Comparison of ENCODE assay signal across 1 cellular context in the genomic region with DNA sequence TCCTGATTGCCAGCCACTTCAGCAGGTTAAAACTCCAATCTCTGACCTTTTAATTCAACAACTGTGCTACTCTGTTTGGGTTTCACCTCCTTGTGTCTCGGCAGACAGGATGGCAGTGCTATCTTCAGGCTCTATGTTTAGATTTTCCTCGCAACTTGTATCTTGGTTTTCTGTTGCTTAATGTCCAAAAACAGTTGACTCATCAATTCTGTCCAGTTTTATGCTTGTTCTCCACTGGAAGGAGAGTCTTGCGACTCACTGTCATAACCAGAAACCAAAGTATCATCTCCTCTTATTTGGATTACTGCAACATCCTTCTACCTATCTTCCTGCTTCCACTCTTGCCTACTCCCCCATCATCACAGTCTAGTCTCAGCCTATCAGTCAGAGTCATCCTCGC.
TF ChIP-seq lines count a peak whose summit lies in the region.

No MANE protein-coding gene starts in this region.

TF ChIP-seq in HepG2, 621 proteins besides CTCF, POLR2A, EP300 and RAD21 (continued from another document):
- TF ChIP-seq, protein P1, sequence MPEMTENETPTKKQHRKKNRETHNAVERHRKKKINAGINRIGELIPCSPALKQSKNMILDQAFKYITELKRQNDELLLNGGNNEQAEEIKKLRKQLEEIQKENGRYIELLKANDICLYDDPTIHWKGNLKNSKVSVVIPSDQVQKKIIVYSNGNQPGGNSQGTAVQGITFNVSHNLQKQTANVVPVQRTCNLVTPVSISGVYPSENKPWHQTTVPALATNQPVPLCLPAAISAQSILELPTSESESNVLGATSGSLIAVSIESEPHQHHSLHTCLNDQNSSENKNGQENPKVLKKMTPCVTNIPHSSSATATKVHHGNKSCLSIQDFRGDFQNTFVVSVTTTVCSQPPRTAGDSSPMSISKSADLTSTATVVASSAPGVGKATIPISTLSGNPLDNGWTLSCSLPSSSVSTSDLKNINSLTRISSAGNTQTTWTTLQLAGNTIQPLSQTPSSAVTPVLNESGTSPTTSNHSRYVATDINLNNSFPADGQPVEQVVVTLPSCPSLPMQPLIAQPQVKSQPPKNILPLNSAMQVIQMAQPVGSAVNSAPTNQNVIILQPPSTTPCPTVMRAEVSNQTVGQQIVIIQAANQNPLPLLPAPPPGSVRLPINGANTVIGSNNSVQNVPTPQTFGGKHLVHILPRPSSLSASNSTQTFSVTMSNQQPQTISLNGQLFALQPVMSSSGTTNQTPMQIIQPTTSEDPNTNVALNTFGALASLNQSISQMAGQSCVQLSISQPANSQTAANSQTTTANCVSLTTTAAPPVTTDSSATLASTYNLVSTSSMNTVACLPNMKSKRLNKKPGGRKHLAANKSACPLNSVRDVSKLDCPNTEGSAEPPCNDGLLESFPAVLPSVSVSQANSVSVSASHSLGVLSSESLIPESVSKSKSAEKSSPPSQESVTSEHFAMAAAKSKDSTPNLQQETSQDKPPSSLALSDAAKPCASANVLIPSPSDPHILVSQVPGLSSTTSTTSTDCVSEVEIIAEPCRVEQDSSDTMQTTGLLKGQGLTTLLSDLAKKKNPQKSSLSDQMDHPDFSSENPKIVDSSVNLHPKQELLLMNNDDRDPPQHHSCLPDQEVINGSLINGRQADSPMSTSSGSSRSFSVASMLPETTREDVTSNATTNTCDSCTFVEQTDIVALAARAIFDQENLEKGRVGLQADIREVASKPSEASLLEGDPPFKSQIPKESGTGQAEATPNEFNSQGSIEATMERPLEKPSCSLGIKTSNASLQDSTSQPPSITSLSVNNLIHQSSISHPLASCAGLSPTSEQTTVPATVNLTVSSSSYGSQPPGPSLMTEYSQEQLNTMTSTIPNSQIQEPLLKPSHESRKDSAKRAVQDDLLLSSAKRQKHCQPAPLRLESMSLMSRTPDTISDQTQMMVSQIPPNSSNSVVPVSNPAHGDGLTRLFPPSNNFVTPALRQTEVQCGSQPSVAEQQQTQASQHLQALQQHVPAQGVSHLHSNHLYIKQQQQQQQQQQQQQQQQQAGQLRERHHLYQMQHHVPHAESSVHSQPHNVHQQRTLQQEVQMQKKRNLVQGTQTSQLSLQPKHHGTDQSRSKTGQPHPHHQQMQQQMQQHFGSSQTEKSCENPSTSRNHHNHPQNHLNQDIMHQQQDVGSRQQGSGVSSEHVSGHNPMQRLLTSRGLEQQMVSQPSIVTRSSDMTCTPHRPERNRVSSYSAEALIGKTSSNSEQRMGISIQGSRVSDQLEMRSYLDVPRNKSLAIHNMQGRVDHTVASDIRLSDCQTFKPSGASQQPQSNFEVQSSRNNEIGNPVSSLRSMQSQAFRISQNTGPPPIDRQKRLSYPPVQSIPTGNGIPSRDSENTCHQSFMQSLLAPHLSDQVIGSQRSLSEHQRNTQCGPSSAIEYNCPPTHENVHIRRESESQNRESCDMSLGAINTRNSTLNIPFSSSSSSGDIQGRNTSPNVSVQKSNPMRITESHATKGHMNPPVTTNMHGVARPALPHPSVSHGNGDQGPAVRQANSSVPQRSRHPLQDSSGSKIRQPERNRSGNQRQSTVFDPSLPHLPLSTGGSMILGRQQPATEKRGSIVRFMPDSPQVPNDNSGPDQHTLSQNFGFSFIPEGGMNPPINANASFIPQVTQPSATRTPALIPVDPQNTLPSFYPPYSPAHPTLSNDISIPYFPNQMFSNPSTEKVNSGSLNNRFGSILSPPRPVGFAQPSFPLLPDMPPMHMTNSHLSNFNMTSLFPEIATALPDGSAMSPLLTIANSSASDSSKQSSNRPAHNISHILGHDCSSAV (CRISPR knock-in tag; IDR thresholded peaks at IDR 0.05; ENCODE audit: borderline replicate concordance), result no peak
- TF ChIP-seq, protein P2, sequence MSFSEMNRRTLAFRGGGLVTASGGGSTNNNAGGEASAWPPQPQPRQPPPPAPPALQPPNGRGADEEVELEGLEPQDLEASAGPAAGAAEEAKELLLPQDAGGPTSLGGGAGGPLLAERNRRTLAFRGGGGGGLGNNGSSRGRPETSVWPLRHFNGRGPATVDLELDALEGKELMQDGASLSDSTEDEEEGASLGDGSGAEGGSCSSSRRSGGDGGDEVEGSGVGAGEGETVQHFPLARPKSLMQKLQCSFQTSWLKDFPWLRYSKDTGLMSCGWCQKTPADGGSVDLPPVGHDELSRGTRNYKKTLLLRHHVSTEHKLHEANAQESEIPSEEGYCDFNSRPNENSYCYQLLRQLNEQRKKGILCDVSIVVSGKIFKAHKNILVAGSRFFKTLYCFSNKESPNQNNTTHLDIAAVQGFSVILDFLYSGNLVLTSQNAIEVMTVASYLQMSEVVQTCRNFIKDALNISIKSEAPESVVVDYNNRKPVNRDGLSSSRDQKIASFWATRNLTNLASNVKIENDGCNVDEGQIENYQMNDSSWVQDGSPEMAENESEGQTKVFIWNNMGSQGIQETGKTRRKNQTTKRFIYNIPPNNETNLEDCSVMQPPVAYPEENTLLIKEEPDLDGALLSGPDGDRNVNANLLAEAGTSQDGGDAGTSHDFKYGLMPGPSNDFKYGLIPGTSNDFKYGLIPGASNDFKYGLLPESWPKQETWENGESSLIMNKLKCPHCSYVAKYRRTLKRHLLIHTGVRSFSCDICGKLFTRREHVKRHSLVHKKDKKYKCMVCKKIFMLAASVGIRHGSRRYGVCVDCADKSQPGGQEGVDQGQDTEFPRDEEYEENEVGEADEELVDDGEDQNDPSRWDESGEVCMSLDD (CRISPR knock-in tag; IDR thresholded peaks at IDR 0.05; ENCODE audit: borderline replicate concordance), result no peak
- TF ChIP-seq AHR (CRISPR knock-in tag; IDR thresholded peaks at IDR 0.05) (no peak), ZNF510 (CRISPR knock-in tag; IDR thresholded peaks at IDR 0.05; ENCODE audit: low read depth) (no peak), MAFK (conservative IDR thresholded peaks at IDR 0.05 in 1 of 2, IDR thresholded peaks at IDR 0.05 in 1 of 2; ENCODE audit: low read length in 2 of 2) (peak; percentile 89 to 93), FOXC1 (CRISPR knock-in tag; IDR thresholded peaks at IDR 0.05; ENCODE audit: borderline replicate concordance) (no peak), FOSL2 (CRISPR knock-in tag; IDR thresholded peaks at IDR 0.05) (no peak)
- TF ChIP-seq, protein P3, sequence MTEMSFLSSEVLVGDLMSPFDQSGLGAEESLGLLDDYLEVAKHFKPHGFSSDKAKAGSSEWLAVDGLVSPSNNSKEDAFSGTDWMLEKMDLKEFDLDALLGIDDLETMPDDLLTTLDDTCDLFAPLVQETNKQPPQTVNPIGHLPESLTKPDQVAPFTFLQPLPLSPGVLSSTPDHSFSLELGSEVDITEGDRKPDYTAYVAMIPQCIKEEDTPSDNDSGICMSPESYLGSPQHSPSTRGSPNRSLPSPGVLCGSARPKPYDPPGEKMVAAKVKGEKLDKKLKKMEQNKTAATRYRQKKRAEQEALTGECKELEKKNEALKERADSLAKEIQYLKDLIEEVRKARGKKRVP (CRISPR knock-in tag; IDR thresholded peaks at IDR 0.05), result no peak
